In the genomic region with DNA sequence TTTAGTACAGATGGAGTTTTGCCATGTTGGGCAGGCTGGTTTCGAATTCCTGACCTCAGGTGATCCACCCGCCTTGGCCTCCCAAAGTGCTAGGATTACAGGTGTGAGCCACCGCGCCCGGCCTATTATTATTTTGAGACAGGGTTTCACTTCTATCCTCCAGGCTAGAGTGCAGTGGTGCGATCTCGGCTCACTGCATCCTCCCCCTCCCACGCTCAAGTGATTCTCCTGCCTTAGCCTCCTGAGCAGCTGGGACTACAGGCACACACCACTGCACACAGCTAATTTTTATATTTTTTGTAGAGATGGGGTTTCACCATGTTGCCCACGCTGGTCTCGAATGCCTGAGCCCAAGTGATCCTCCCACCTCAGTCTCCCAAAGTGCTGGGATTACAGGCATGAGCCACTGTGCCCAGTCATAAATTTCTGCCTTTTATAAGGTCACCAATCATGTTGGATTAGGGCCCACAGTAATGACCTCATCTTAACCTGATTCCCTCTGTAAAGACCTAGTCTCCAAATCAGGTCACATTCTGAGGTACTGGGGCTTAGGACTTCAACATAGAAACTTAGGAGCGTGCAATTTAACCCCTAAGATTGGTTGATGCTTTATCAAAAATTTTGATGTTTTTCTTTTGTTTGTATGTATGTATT, we compare ENCODE assay signal across 14 cellular contexts. TPM values are rescaled to one million over a fixed set of nuclear protein-coding genes. Genes with fewer than 3 reads are reported as not detected.
"Had no signal": no experiment of that assay in that cellular context is flagged by ENCODE, and none has a peak within 500 bp of the region (broad histone marks: within the 10 kb centered on the region; RNA-seq: fewer than 3 reads in every experiment).

No MANE protein-coding gene starts in this region.

RNA-seq across cellular contexts. Expression of gene TULP2, which starts 11.0 kb away (rescaled TPM):
- total RNA-seq: activated T-helper 17 cell treated with anti-CD3 and anti-CD28 coated beads, Interleukin-2, amount 50 U/mL, for 72 hours; astrocyte; epithelial cell of proximal tubule; kidney epithelial cell; left lobe of liver; osteocyte; smooth muscle cell; T-helper 2 cell treated with Interferon-gamma antibody and Interleukin-4, amounts not matched to agents 100 ng/mL and 5 ng/mL, for 36 hours; temporal lobe had no signal
- polyA plus RNA-seq: mammary epithelial cell had no signal

RNA-seq across cellular contexts. Expression of gene DHDH, which starts 23.9 kb away (rescaled TPM):
- total RNA-seq: activated T-cell treated with anti-CD3 and anti-CD28 coated beads, Interleukin-2, amount 50 U/mL, for 4 hours; cardiac septum; cerebellum; sigmoid colon had no signal
